ENCODE assay signal across 14 cellular contexts in genomic region chr15:85026304-85027032, GRCh38. TPM values are rescaled to one million over a fixed set of nuclear protein-coding genes. Genes with fewer than 3 reads are reported as not detected.
DNase-seq lines count a peak whose midpoint lies in the region; ATAC-seq, FAIRE-seq and TF ChIP-seq lines count a peak whose summit lies in the region.
"Had no signal": no experiment of that assay in that cellular context is flagged by ENCODE, and none has a peak within 500 bp of the region (broad histone marks: within the 10 kb centered on the region; RNA-seq: fewer than 3 reads in every experiment).

No MANE protein-coding gene starts in this region.

- H3K36me3 Mint-ChIP-seq in T-helper 17 cell (ENCODE audit: low read depth), result peaks cover 3% of the 10 kb centered on the region
- no peaks in the 10 kb centered on the region for H3K36me3 Mint-ChIP-seq in activated CD4-positive, alpha-beta T cell treated with anti-CD3 and anti-CD28 coated beads for 36 hours (ENCODE audit: low read depth)
- H3K36me3 Mint-ChIP-seq: stimulated activated memory B cell treated with anti-CD40 and anti-IgM and Interleukin-4, amounts not matched to agents 10 μg/mL and 1 μg/mL and 100 μg/mL, for 72 hours had no signal

- no peaks in the 10 kb centered on the region for H3K36me3 ChIP-seq in stomach
- no peaks in the 10 kb centered on the region for H3K36me3 ChIP-seq in mucosa of descending colon (ENCODE audit: low read depth)

- DNase-seq in GM19239 (ENCODE audit: insufficient read length, low spot score), result no peak
- DNase-seq in T-helper 17 cell, result no peak
- DNase-seq in left cardiac atrium, result peak; percentile 55
- no peak for DNase-seq in stomach
- no peak for DNase-seq in HEK293T (ENCODE audit: extremely low spot score)
- DNase-seq in activated CD4-positive, alpha-beta T cell treated with anti-CD3 and anti-CD28 coated beads for 36 hours, result no peak
- DNase-seq in mucosa of descending colon, result no peak
- no peak for DNase-seq in NCI-H748 treated with DMSO at 0.1 percent for 48 hours (lab: John Stamatoyannopoulos, UW)
- DNase-seq: activated CD4-positive, CD25-positive, alpha-beta regulatory T cell; activated T-cell treated with anti-CD3 and anti-CD28 coated beads, Interleukin-2, amount 50 U/mL, for 1 hour; mesendoderm; posterior cingulate gyrus had no signal

- H3K9me3 Mint-ChIP-seq in activated CD4-positive, alpha-beta T cell treated with anti-CD3 and anti-CD28 coated beads for 36 hours (ENCODE audit: low read depth), result no peaks in the 10 kb centered on the region
- H3K9me3 Mint-ChIP-seq: stimulated activated memory B cell treated with anti-CD40 and anti-IgM and Interleukin-4, amounts not matched to agents 10 μg/mL and 1 μg/mL and 100 μg/mL, for 72 hours had no signal

- H3K27ac Mint-ChIP-seq in T-helper 17 cell, result peak overlapping the region; percentile 32
- H3K27ac Mint-ChIP-seq in activated CD4-positive, alpha-beta T cell treated with anti-CD3 and anti-CD28 coated beads for 36 hours, result no peak overlapping the region
- H3K27ac Mint-ChIP-seq: stimulated activated memory B cell treated with anti-CD40 and anti-IgM and Interleukin-4, amounts not matched to agents 10 μg/mL and 1 μg/mL and 100 μg/mL, for 72 hours had no signal

- 23 to 44% (median 35%) methylated on average over 2 of the region's 2 CpGs for WGBS in stomach, 5 donors

- peaks cover 63% of the 10 kb centered on the region for H3K4me1 Mint-ChIP-seq in T-helper 17 cell
- peaks cover 64% of the 10 kb centered on the region for H3K4me1 Mint-ChIP-seq in activated CD4-positive, alpha-beta T cell treated with anti-CD3 and anti-CD28 coated beads for 36 hours

- POLR2A ChIA-PET in HEK293T (lab: Yijun Ruan, JAX), result no interaction called here
- POLR2A ChIA-PET in activated CD4-positive, alpha-beta T cell treated with anti-CD3 and anti-CD28 coated beads for 36 hours (lab: Charles Lee), result no interaction called here

- peaks cover 78 to 98% (median 91%) of the 10 kb centered on the region in 4 donors for H3K4me1 ChIP-seq in stomach
- peaks cover 54% of the 10 kb centered on the region for H3K4me1 ChIP-seq in mucosa of descending colon (ENCODE audit: low read depth)

- CTCF ChIA-PET in HEK293T (lab: Yijun Ruan, JAX), result no interaction called here
- CTCF ChIA-PET in activated CD4-positive, alpha-beta T cell treated with anti-CD3 and anti-CD28 coated beads for 36 hours (lab: Charles Lee), result no interaction called here

- H3K27ac ChIP-seq in stomach, result peak overlapping the region in 4 of 5 donors; percentile 38 to 72 (median 55)
- H3K27ac ChIP-seq: HL-60 had no signal

- TF ChIP-seq POLR2A in stomach (IDR thresholded peaks at IDR 0.05), result no peak

- ATAC-seq in T-helper 17 cell, result no peak
- peak; percentile 65 to 84 for ATAC-seq in left cardiac atrium
- no peak for ATAC-seq in activated CD4-positive, alpha-beta T cell treated with anti-CD3 and anti-CD28 coated beads for 36 hours
- no peak for ATAC-seq in mucosa of descending colon
- ATAC-seq: stimulated activated memory B cell treated with anti-CD40 and anti-IgM and Interleukin-4, amounts not matched to agents 10 μg/mL and 1 μg/mL and 100 μg/mL, for 72 hours had no signal

- TF ChIP-seq CTCF in stomach (IDR thresholded peaks at IDR 0.05) (no peak), mucosa of descending colon (IDR thresholded peaks at IDR 0.05) (no peak)

- no peak overlapping the region for H3K4me3 Mint-ChIP-seq in T-helper 17 cell
- H3K4me3 Mint-ChIP-seq in activated CD4-positive, alpha-beta T cell treated with anti-CD3 and anti-CD28 coated beads for 36 hours, result no peak overlapping the region
- H3K4me3 Mint-ChIP-seq: stimulated activated memory B cell treated with anti-CD40 and anti-IgM and Interleukin-4, amounts not matched to agents 10 μg/mL and 1 μg/mL and 100 μg/mL, for 72 hours had no signal

- intact Hi-C loops in left cardiac atrium (cut with DNase I), result no loop called here
- intact Hi-C loops in stomach (cut with DNase I; ENCODE audit: low total_unique reads), result no loop called here
- intact Hi-C loops in activated CD4-positive, alpha-beta T cell treated with anti-CD3 and anti-CD28 coated beads for 36 hours (cut with DNase I, micrococcal nuclease), result no loop called here
- intact Hi-C loops in mucosa of descending colon (cut with DNase I, micrococcal nuclease), result no loop called here

- TF ChIP-seq EP300 in stomach (IDR thresholded peaks at IDR 0.05), result no peak

- H3K9me3 ChIP-seq in T-helper 17 cell (ENCODE audit: control insufficient read depth, low read length, poor library complexity, severe bottlenecking) (no peaks in the 10 kb centered on the region), stomach (no peaks in the 10 kb centered on the region), mucosa of descending colon (no peaks in the 10 kb centered on the region)

- H3K4me3 ChIP-seq in stomach, result no peak overlapping the region
- no peak overlapping the region for H3K4me3 ChIP-seq in mucosa of descending colon

- no peaks in the 10 kb centered on the region for H3K27me3 Mint-ChIP-seq in T-helper 17 cell
- H3K27me3 Mint-ChIP-seq in activated CD4-positive, alpha-beta T cell treated with anti-CD3 and anti-CD28 coated beads for 36 hours, result no peaks in the 10 kb centered on the region
- H3K27me3 Mint-ChIP-seq: stimulated activated memory B cell treated with anti-CD40 and anti-IgM and Interleukin-4, amounts not matched to agents 10 μg/mL and 1 μg/mL and 100 μg/mL, for 72 hours had no signal

- FAIRE-seq in GM19239 (lab: Jason Lieb, UNC), result peak; percentile 47

- H3K27me3 ChIP-seq in stomach, result no peaks in the 10 kb centered on the region

TF ChIP-seq in HEK293T, 16 proteins besides CTCF, POLR2A, EP300 and RAD21:
- TF ChIP-seq ZNF384 (IDR thresholded peaks at IDR 0.05), result no peak
- TF ChIP-seq FOXA1 (IDR thresholded peaks at IDR 0.05), result no peak
- no peak for TF ChIP-seq SUZ12 (IDR thresholded peaks at IDR 0.05)
- no peak for TF ChIP-seq ARNT (IDR thresholded peaks at IDR 0.05)
- no peak for TF ChIP-seq HDGF (IDR thresholded peaks at IDR 0.05; ENCODE audit: borderline replicate concordance)
- TF ChIP-seq NFRKB (IDR thresholded peaks at IDR 0.05), result no peak
- no peak for TF ChIP-seq TARDBP (IDR thresholded peaks at IDR 0.05)
- TF ChIP-seq PKNOX1 (IDR thresholded peaks at IDR 0.05), result no peak
- no peak for TF ChIP-seq SP1 (IDR thresholded peaks at IDR 0.05)
- TF ChIP-seq LEF1 (IDR thresholded peaks at IDR 0.05; ENCODE audit: borderline replicate concordance), result no peak

RNA-seq across cellular contexts. Expression of gene PDE8A, which starts 44.8 kb away (rescaled TPM):
- total RNA-seq in T-helper 17 cell, result 10 to 100 TPM; 40.7 to 44.2 TPM
- total RNA-seq in left cardiac atrium, result 10 to 100 TPM; 21.1 to 26.3 TPM
- total RNA-seq in stomach, result 10 to 100 TPM; 22.2 to 85.9 (median 58.8) TPM
- 10 to 100 TPM; 15.6 to 19.2 (median 16.7) TPM for polyA plus RNA-seq in stomach
- 10 to 100 TPM; 21.3 to 28.7 TPM for total RNA-seq in activated CD4-positive, alpha-beta T cell treated with anti-CD3 and anti-CD28 coated beads for 36 hours
- 100 to 1,000 TPM in 1 of 3 donors, 10 to 100 TPM in 2; 79.7 to 117 (median 98.3) TPM for total RNA-seq in mucosa of descending colon

Comparison
In these comparisons a context has a peak if more than half of its experiments do, and no peak if none do; other contexts are left out.
1. ATAC-seq: peak in left cardiac atrium (2 of 2); none in T-helper 17 cell (single experiment), activated CD4-positive, alpha-beta T cell treated with anti-CD3 and anti-CD28 coated beads for 36 hours (single experiment) and mucosa of descending colon (single experiment).